In the genomic region with DNA sequence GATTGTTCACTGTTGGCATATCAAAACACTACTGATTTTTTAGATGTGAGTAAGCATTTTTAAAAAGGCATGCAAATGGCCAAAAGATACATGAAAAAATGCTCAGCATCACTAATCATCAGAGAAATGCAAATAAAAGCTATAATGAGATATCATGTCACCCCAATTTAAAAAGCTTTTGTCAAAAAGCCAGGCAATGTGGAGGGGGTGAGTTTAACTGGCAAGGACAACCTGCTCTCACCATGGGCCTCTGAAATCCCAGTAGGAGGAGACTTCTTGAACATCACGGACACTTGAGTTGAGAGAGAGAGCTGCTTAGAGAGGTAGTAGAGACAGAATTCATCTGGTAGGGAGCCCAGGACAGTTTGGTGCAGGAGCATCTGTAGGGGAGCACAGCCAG, we compare ENCODE assay signal across 8 cellular contexts.
"Had no signal": no experiment of that assay in that cellular context is flagged by ENCODE, and none has a peak within 500 bp of the region (broad histone marks: within the 10 kb centered on the region; RNA-seq: fewer than 3 reads in every experiment).

No MANE protein-coding gene starts in this region.

- H3K4me3 ChIP-seq: GM12878 had no signal

- FAIRE-seq: G401.6, GM12878, GM12891, GM12892, GM18507, GM19239 had no signal

- DNase-seq: GDM1, GF-D8 had no signal

- ATAC-seq: GM12878 had no signal
